24 cellular contexts compared by ENCODE assay signal in genomic region chr4:40367451-40367850, GRCh38. TPM values are rescaled to one million over a fixed set of nuclear protein-coding genes. Genes with fewer than 3 reads are reported as not detected.
DNase-seq lines count a peak whose midpoint lies in the region; ATAC-seq, FAIRE-seq and TF ChIP-seq lines count a peak whose summit lies in the region.
"Had no signal": no experiment of that assay in that cellular context is flagged by ENCODE, and none has a peak within 500 bp of the region (broad histone marks: within the 10 kb centered on the region; RNA-seq: fewer than 3 reads in every experiment).

No MANE protein-coding gene starts in this region.

- no peak overlapping the region for H3K4me3 ChIP-seq in cardiac fibroblast (replicated peaks in 1 of 2; ENCODE audit: low read depth in 2 of 2, low read length in 2 of 2)
- no peak overlapping the region; a peak in 1 of 6 replicates for H3K4me3 ChIP-seq in HepG2 (replicated peaks in 1 of 3; ENCODE audit: insufficient read depth in 1 of 3, low read depth in 2 of 3, low read length in 3 of 3)
- no peak overlapping the region for H3K4me3 ChIP-seq in thyroid gland (replicated peaks in 1 of 3)
- H3K4me3 ChIP-seq: A549, MG63 had no signal

- H4K20me1 ChIP-seq in HepG2 (ENCODE audit: insufficient read depth, low read length) = no peaks in the 10 kb centered on the region

- no peaks in the 10 kb centered on the region for H3K9me3 Mint-ChIP-seq in effector memory CD8-positive, alpha-beta T cell
- H3K9me3 Mint-ChIP-seq: CD8-positive, alpha-beta T cell had no signal

- H3K4me1 Mint-ChIP-seq in effector memory CD8-positive, alpha-beta T cell (ENCODE audit: low read depth in 2 of 2) = no peaks in the 10 kb centered on the region

- H3K9ac ChIP-seq in HepG2 (ENCODE audit: insufficient read depth, low read depth, low read length) = no peak overlapping the region
- H3K9ac ChIP-seq: SK-N-SH had no signal

- H3K27me3 ChIP-seq in HepG2 (ENCODE audit: control insufficient read depth in 1 of 2, insufficient read depth in 2 of 2, low read length in 2 of 2) = no peaks in the 10 kb centered on the region
- H3K27me3 ChIP-seq in thyroid gland = no peaks in the 10 kb centered on the region
- H3K27me3 ChIP-seq: MG63 had no signal

- H3K9me3 ChIP-seq in HepG2 (ENCODE audit: low read length) = no peaks in the 10 kb centered on the region
- no peaks in the 10 kb centered on the region for H3K9me3 ChIP-seq in thyroid gland
- H3K9me3 ChIP-seq: A549, MG63, SK-N-SH had no signal

- H3K36me3 ChIP-seq in HepG2 (replicated peaks in 1 of 2; ENCODE audit: control insufficient read depth in 1 of 2, insufficient read depth in 2 of 2, low read length in 2 of 2) = no peaks in the 10 kb centered on the region
- H3K36me3 ChIP-seq in thyroid gland = no peaks in the 10 kb centered on the region
- H3K36me3 ChIP-seq: MG63 had no signal

- 3% methylated on average over 4 of the region's 4 CpGs for WGBS in HepG2 (ENCODE audit: low lambda C conversion rate)
- WGBS in thyroid gland, 2 donors = 30 to 62% methylated on average over 4 of the region's 4 CpGs

- TF ChIP-seq EP300 in HepG2 (IDR thresholded peaks at IDR 0.05; ENCODE audit: low read depth in 2 of 2, low read length in 2 of 2) (no peak), HepG2 (CRISPR knock-in tag; IDR thresholded peaks at IDR 0.05; ENCODE audit: borderline replicate concordance) (no peak)

- TF ChIP-seq CTCF in cardiac fibroblast (IDR thresholded peaks at IDR 0.05; ENCODE audit: low read depth, low read length) (no peak), HepG2 (CRISPR knock-in tag; IDR thresholded peaks at IDR 0.05) (no peak), thyroid gland (IDR thresholded peaks at IDR 0.05) (no peak)

- H3K4me3 Mint-ChIP-seq in effector memory CD8-positive, alpha-beta T cell = no peak overlapping the region
- H3K4me3 Mint-ChIP-seq: CD8-positive, alpha-beta T cell had no signal

- no peak for DNase-seq in GM18507 (ENCODE audit: extremely low spot score, insufficient read length, low read depth)
- DNase-seq in cardiac fibroblast (ENCODE audit: low read depth in 2 of 2) = peak; percentile 9 to 19
- DNase-seq in HepG2 (ENCODE audit: low spot score) = peak; percentile 36
- DNase-seq in thyroid gland = peak in 1 of 2 donors; percentile 27
- no peak for DNase-seq in NCI-H1417 treated with DMSO at 0.1 percent for 48 hours (lab: John Stamatoyannopoulos, UW)
- DNase-seq in effector memory CD8-positive, alpha-beta T cell = no peak
- DNase-seq: C1 segment of cervical spinal cord; CD8-positive, alpha-beta T cell; DMS 273 treated with DMSO at 0.1 percent for 48 hours; DND-41; KBM-7; MG63; NCI-H1105 treated with DMSO at 0.1 percent for 48 hours; NCI-H2029 treated with DMSO at 0.1 percent for 48 hours; NCI-H446 treated with DMSO at 0.1 percent for 48 hours; NCI-H526; NK-92 treated with Interleukin-12 subunit alpha and Interleukin-12 subunit beta, amount 100 ng/mL, for 24 hours; PC-3; SK-N-SH; SW 1271 had no signal

- TF ChIP-seq POLR2A in HepG2 (IDR thresholded peaks at IDR 0.05; ENCODE audit: insufficient read depth in 1 of 2, low read depth in 2 of 2, low read length in 2 of 2) (no peak), thyroid gland (IDR thresholded peaks at IDR 0.05) (no peak)

- in situ Hi-C loops in HepG2 (cut with HindIII; ENCODE audit: extremely low pct_ligation_motif_present, low pct_unique_long_range_greater_than_20kb) = no loop called here

- H3K4me1 ChIP-seq in HepG2 (ENCODE audit: insufficient read depth, low read length) (peaks cover 47% of the 10 kb centered on the region), thyroid gland (peaks cover 25 to 39% of the 10 kb centered on the region in 2 donors)

- no peak overlapping the region for H3K27ac ChIP-seq in HepG2 (ENCODE audit: extremely low read length, insufficient read depth, low read length)
- peak overlapping the region in 2 of 3 donors; percentile 15 to 93 for H3K27ac ChIP-seq in thyroid gland
- H3K27ac ChIP-seq: A549 had no signal

- ATAC-seq in HepG2 = peak; percentile 87
- no peak for ATAC-seq in HG03045 (IDR thresholded peaks at IDR 0.05; ENCODE audit: unreplicated experiment)
- ATAC-seq in effector memory CD8-positive, alpha-beta T cell (replicated peaks) = no peak
- ATAC-seq: A549; CD8-positive, alpha-beta T cell; PC-3 had no signal

- POLR2A ChIA-PET in HepG2 (lab: Yijun Ruan, JAX) = no interaction called here

- TF ChIP-seq RAD21 in HepG2 (CRISPR knock-in tag; IDR thresholded peaks at IDR 0.05) = no peak

- BruUV-seq in HepG2 (replicated peaks; lab: Mats Ljungman, UMichigan) = no TSS peak

- peaks cover 19 to 22% of the 10 kb centered on the region in 2 donors for H3K27me3 Mint-ChIP-seq in effector memory CD8-positive, alpha-beta T cell

- FAIRE-seq in GM18507 (lab: Jason Lieb, UNC) (peak; percentile 15), HepG2 (lab: Jason Lieb, UNC) (peak; percentile 77)
- FAIRE-seq: A549, H54 had no signal

- H3K27ac Mint-ChIP-seq in effector memory CD8-positive, alpha-beta T cell = no peak overlapping the region
- H3K27ac Mint-ChIP-seq: CD8-positive, alpha-beta T cell had no signal

- peak overlapping the region; percentile 56; the same call in 1 of the 2 replicates for H3K4me2 ChIP-seq in HepG2 (ENCODE audit: low read depth, low read length)
- H3K4me2 ChIP-seq: A549, SK-N-SH had no signal

- H2AFZ ChIP-seq in HepG2 (ENCODE audit: low read length) = peak overlapping the region; percentile 59

- intact Hi-C loops in HepG2 (cut with micrococcal nuclease; ENCODE audit: unreplicated experiment) = no loop called here
- intact Hi-C loops in thyroid gland (cut with DNase I) = no loop called here

- H3K36me3 Mint-ChIP-seq in effector memory CD8-positive, alpha-beta T cell (ENCODE audit: insufficient read depth) = no peaks in the 10 kb centered on the region
- H3K36me3 Mint-ChIP-seq: CD8-positive, alpha-beta T cell had no signal

- CTCF ChIA-PET in HepG2 (lab: Yijun Ruan, JAX; ENCODE audit: low intra/inter-chr PET ratio, low total read pairs) = no interaction called here

- no peaks in the 10 kb centered on the region for H3K79me2 ChIP-seq in HepG2 (ENCODE audit: insufficient read depth, low read length)

TF ChIP-seq in HepG2, 621 proteins besides CTCF, POLR2A, EP300 and RAD21 (continues in another document):
- TF ChIP-seq SOX6 (IDR thresholded peaks at IDR 0.05) = no peak
- peak; percentile 25; the same call in 1 of the 2 replicates for TF ChIP-seq SOX6 (CRISPR knock-in tag; IDR thresholded peaks at IDR 0.05)
- TF ChIP-seq HMGXB3 (CRISPR knock-in tag; IDR thresholded peaks at IDR 0.05; ENCODE audit: borderline replicate concordance) = 0 out of 2 replicates have a peak, but pooled peaks have one; percentile 33
- TF ChIP-seq HNF4A (CRISPR knock-in tag; IDR thresholded peaks at IDR 0.05) = peak; percentile 60
- no peak for TF ChIP-seq ZNF33A (CRISPR knock-in tag; IDR thresholded peaks at IDR 0.05; ENCODE audit: borderline replicate concordance)

RNA-seq across cellular contexts. Expression of gene CHRNA9, which starts 32.3 kb away (rescaled TPM):
- total RNA-seq in HepG2 (2016; rRNA removed; fragmentation: Illumina TruSeq; extraction: Trizol) (not detected in 2 replicates), thyroid gland (under 1 TPM in 1 of 4 donors, not detected in 3; 0.11 TPM)
- not detected in 2 replicates for total RNA-seq in HepG2 (2016; cell fraction: cytosol; rRNA removed; fragmentation: Illumina TruSeq; extraction: Trizol; ENCODE audit: low read depth)
- not detected in 2 replicates for total RNA-seq in HepG2 (2016; cell fraction: insoluble cytoplasmic fraction; rRNA removed; fragmentation: Illumina TruSeq; extraction: Trizol)
- total RNA-seq in HepG2 (2016; cell fraction: membrane; rRNA removed; fragmentation: Illumina TruSeq; extraction: Trizol) = not detected in 2 replicates
- not detected in 2 replicates for total RNA-seq in HepG2 (2016; cell fraction: nucleus; rRNA removed; fragmentation: Illumina TruSeq; extraction: Trizol)
- not detected in 2 replicates for polyA plus RNA-seq in HepG2 (2011; rRNA removed)
- not detected in 2 replicates for polyA plus RNA-seq in HepG2 (2011; cell fraction: cytosol; rRNA removed)
- not detected in 2 replicates for polyA plus RNA-seq in HepG2 (2011; cell fraction: nucleus; rRNA removed)
- polyA plus RNA-seq in HepG2 (2012) = not detected in 2 replicates
- polyA plus RNA-seq in HepG2 (2016; cell fraction: cytosol; fragmentation: Illumina TruSeq; extraction: Trizol; ENCODE audit: low read depth) = not detected in 2 replicates
- not detected in 2 replicates for polyA plus RNA-seq in HepG2 (2016; cell fraction: insoluble cytoplasmic fraction; fragmentation: Illumina TruSeq; extraction: Trizol; ENCODE audit: low read depth)
- not detected in 2 replicates for polyA plus RNA-seq in HepG2 (2016; cell fraction: membrane; fragmentation: Illumina TruSeq; extraction: Trizol; ENCODE audit: low read depth)
- not detected in 2 replicates for polyA plus RNA-seq in HepG2 (2016; cell fraction: nucleus; fragmentation: Illumina TruSeq; extraction: Trizol; ENCODE audit: insufficient read depth, low read depth)
- polyA minus RNA-seq in HepG2 (2011; rRNA and poly(A)+ RNA removed; ENCODE audit: low replicate concordance) = 81.4 TPM in 1 of 2 replicates, not detected in the other
- polyA minus RNA-seq in HepG2 (2011; cell fraction: cytosol; rRNA and poly(A)+ RNA removed) = 0.35 TPM in 1 of 2 replicates, not detected in the other
- polyA minus RNA-seq in HepG2 (2011; cell fraction: nucleus; rRNA and poly(A)+ RNA removed) = not detected in 2 replicates
- total RNA-seq: HT-29, PC-3 had no signal

Comparison
In these comparisons a context has a peak if more than half of its experiments do, and no peak if none do; other contexts are left out.
1. DNase-seq: peak in cardiac fibroblast (2 of 2) and HepG2 (single experiment); none in GM18507 (single experiment), NCI-H1417 treated with DMSO at 0.1 percent for 48 hours (single experiment) and effector memory CD8-positive, alpha-beta T cell (0 of 3).